ENCODE assay signal across 8 cellular contexts in genomic region chr17:50096092-50096491, GRCh38. TPM values are rescaled to one million over a fixed set of nuclear protein-coding genes. Genes with fewer than 3 reads are reported as not detected.
DNase-seq lines count a peak whose midpoint lies in the region; ATAC-seq and TF ChIP-seq lines count a peak whose summit lies in the region.

No MANE protein-coding gene starts in this region.

- no peaks in the 10 kb centered on the region for H3K27me3 Mint-ChIP-seq in activated CD8-positive, alpha-beta memory T cell treated with anti-CD3 and anti-CD28 coated beads, Interleukin-2, amount 10 ng/mL, durations not matched to agents 7 days and 5 days
- no peaks in the 10 kb centered on the region for H3K27me3 Mint-ChIP-seq in chondrocyte (ENCODE audit: low read depth)
- no peaks in the 10 kb centered on the region for H3K27me3 Mint-ChIP-seq in type B pancreatic cell

- no peaks in the 10 kb centered on the region for H3K9me3 Mint-ChIP-seq in activated CD8-positive, alpha-beta memory T cell treated with anti-CD3 and anti-CD28 coated beads, Interleukin-2, amount 10 ng/mL, durations not matched to agents 7 days and 5 days (ENCODE audit: low read depth)
- H3K9me3 Mint-ChIP-seq in chondrocyte (ENCODE audit: low read depth) (no peaks in the 10 kb centered on the region), type B pancreatic cell (no peaks in the 10 kb centered on the region)

- no peak overlapping the region for H3K23ac ChIP-seq in mesendoderm (ENCODE audit: low read length)

- WGBS in mesendoderm (ENCODE audit: extremely low coverage, insufficient coverage, low lambda C conversion rate): no CpG with 5 or more reads among the region's 6 CpGs

- no peaks in the 10 kb centered on the region for H3K36me3 Mint-ChIP-seq in activated CD8-positive, alpha-beta memory T cell treated with anti-CD3 and anti-CD28 coated beads, Interleukin-2, amount 10 ng/mL, durations not matched to agents 7 days and 5 days
- H3K36me3 Mint-ChIP-seq in chondrocyte (ENCODE audit: low read depth) (peaks cover 2% of the 10 kb centered on the region), type B pancreatic cell (no peaks in the 10 kb centered on the region)

- no peak overlapping the region for H4K8ac ChIP-seq in mesendoderm (ENCODE audit: low read depth, low read length)

- no peak overlapping the region for H2BK5ac ChIP-seq in mesendoderm (ENCODE audit: low read length)

- H3K18ac ChIP-seq in mesendoderm (ENCODE audit: low read length): no peak overlapping the region

- H3K4me3 ChIP-seq in mesendoderm (ENCODE audit: low read length): no peak overlapping the region

- no peak for TF ChIP-seq CTCF in chondrocyte (IDR thresholded peaks at IDR 0.05)
- TF ChIP-seq CTCF in type B pancreatic cell (conservative IDR thresholded peaks at IDR 0.05): no peak

- H2BK15ac ChIP-seq in mesendoderm (replicated peaks; ENCODE audit: low read depth): no peak overlapping the region

- CTCF ChIA-PET in activated CD8-positive, alpha-beta memory T cell treated with anti-CD3 and anti-CD28 coated beads, Interleukin-2, amount 10 ng/mL, durations not matched to agents 7 days and 5 days (lab: Charles Lee): interaction anchor here (0.7 to 6.7 kb wide), 8 partner anchors 9 to 104 kb away, joined by 3 to 35 read pairs (median 10); partner anchors contain the start of genes ITGA3 and PPP1R9B

- H3K4me1 Mint-ChIP-seq in activated CD8-positive, alpha-beta memory T cell treated with anti-CD3 and anti-CD28 coated beads, Interleukin-2, amount 10 ng/mL, durations not matched to agents 7 days and 5 days: peaks cover 31% of the 10 kb centered on the region
- H3K4me1 Mint-ChIP-seq in chondrocyte (ENCODE audit: low read depth) (peaks cover 35% of the 10 kb centered on the region), type B pancreatic cell (ENCODE audit: unreplicated experiment) (peaks cover 23% of the 10 kb centered on the region)

- no peak overlapping the region for H3K27ac Mint-ChIP-seq in activated CD8-positive, alpha-beta memory T cell treated with anti-CD3 and anti-CD28 coated beads, Interleukin-2, amount 10 ng/mL, durations not matched to agents 7 days and 5 days
- H3K27ac Mint-ChIP-seq in chondrocyte (ENCODE audit: unreplicated experiment) (peak overlapping the region; percentile 94), type B pancreatic cell (peak overlapping the region; percentile 82)

- no peak overlapping the region for H3K27ac ChIP-seq in mesendoderm (ENCODE audit: low read depth, low read length)

- H2AK5ac ChIP-seq in mesendoderm (ENCODE audit: low read length): no peak overlapping the region

- H3K9ac ChIP-seq in mesendoderm (ENCODE audit: low read length): peak overlapping the region; percentile 77

- no peaks in the 10 kb centered on the region for H3K27me3 ChIP-seq in mesendoderm (ENCODE audit: insufficient read depth, low read length, poor library complexity)

- peak overlapping the region; percentile 89 for H3K56ac ChIP-seq in mesendoderm (ENCODE audit: low read length)

- ATAC-seq in activated CD8-positive, alpha-beta memory T cell treated with anti-CD3 and anti-CD28 coated beads, Interleukin-2, amount 10 ng/mL, durations not matched to agents 7 days and 5 days: no peak

- H4K5ac ChIP-seq in mesendoderm (ENCODE audit: low read length): no peak overlapping the region

- H3K79me1 ChIP-seq in mesendoderm (ENCODE audit: low read length): no peaks in the 10 kb centered on the region

- no peaks in the 10 kb centered on the region for H3K79me2 ChIP-seq in mesendoderm (ENCODE audit: control insufficient read depth, insufficient read depth, low read length)

- H3K4me3 Mint-ChIP-seq in activated CD8-positive, alpha-beta memory T cell treated with anti-CD3 and anti-CD28 coated beads, Interleukin-2, amount 10 ng/mL, durations not matched to agents 7 days and 5 days: peak overlapping the region; percentile 96
- H3K4me3 Mint-ChIP-seq in chondrocyte (ENCODE audit: unreplicated experiment) (peak overlapping the region; percentile 94), type B pancreatic cell (peak overlapping the region; percentile 91)

- DNase-seq in activated CD8-positive, alpha-beta memory T cell treated with anti-CD3 and anti-CD28 coated beads, Interleukin-2, amount 10 ng/mL, durations not matched to agents 7 days and 5 days: no peak
- no peak for DNase-seq in activated CD8-positive, alpha-beta memory T cell treated with anti-CD3 and anti-CD28 coated beads for 24 hours
- DNase-seq in chondrocyte (ENCODE audit: low spot score) (no peak), mesendoderm (no peak), type B pancreatic cell (ENCODE audit: extremely low spot score, unreplicated experiment) (no peak), NCI-H510A (lab: John Stamatoyannopoulos, UW) (no peak), GF-D8 (lab: John Stamatoyannopoulos, UW) (no peak), NCI-H2196 (lab: John Stamatoyannopoulos, UW; ENCODE audit: unreplicated experiment) (no peak)

- H3K4ac ChIP-seq in mesendoderm (ENCODE audit: low read depth, low read length): no peak overlapping the region

- no peak overlapping the region for H2BK120ac ChIP-seq in mesendoderm (ENCODE audit: low read depth, low read length)

- peaks cover 4% of the 10 kb centered on the region for H3K4me1 ChIP-seq in mesendoderm (ENCODE audit: control insufficient read depth, low read depth, low read length)

- no peaks in the 10 kb centered on the region for H3K36me3 ChIP-seq in mesendoderm (ENCODE audit: control insufficient read depth, insufficient read depth, low read length)

- H3K4me2 ChIP-seq in mesendoderm (ENCODE audit: low read length): peak overlapping the region; percentile 69

RNA-seq across cellular contexts. Expression of gene PDK2, which starts 0.9 kb away (rescaled TPM):
- 10 to 100 TPM; 13.6 to 20.9 TPM for total RNA-seq in activated CD8-positive, alpha-beta memory T cell treated with anti-CD3 and anti-CD28 coated beads, Interleukin-2, amount 10 ng/mL, durations not matched to agents 7 days and 5 days
- 28.9 to 38.0 TPM (median 31.1 TPM) in 3 replicates for total RNA-seq in chondrocyte
- polyA plus RNA-seq in mesendoderm (2013, experiment 1 of 2): 10.1 TPM
- 11.8 TPM for polyA plus RNA-seq in mesendoderm (2013, experiment 2 of 2)
- 29.9 and 44.9 TPM in 2 replicates for total RNA-seq in type B pancreatic cell (ENCODE audit: low replicate concordance)

RNA-seq across cellular contexts. Expression of gene SAMD14, which starts 33.9 kb away (rescaled TPM):
- 1 to 10 TPM in 1 of 2 experiments, under 1 TPM in 1; 0.35 to 1.1 TPM for total RNA-seq in activated CD8-positive, alpha-beta memory T cell treated with anti-CD3 and anti-CD28 coated beads, Interleukin-2, amount 10 ng/mL, durations not matched to agents 7 days and 5 days
- total RNA-seq in chondrocyte (26.0 to 29.4 TPM (median 27.6 TPM) in 3 replicates), type B pancreatic cell (ENCODE audit: low replicate concordance) (2.2 and 14.1 TPM in 2 replicates)
- 1.2 TPM for polyA plus RNA-seq in mesendoderm (2013, experiment 1 of 2)
- 1.1 TPM for polyA plus RNA-seq in mesendoderm (2013, experiment 2 of 2)

RNA-seq across cellular contexts. Expression of gene ITGA3, which starts 40.2 kb away (rescaled TPM):
- 10 to 100 TPM; 10.3 to 11.3 TPM for total RNA-seq in activated CD8-positive, alpha-beta memory T cell treated with anti-CD3 and anti-CD28 coated beads, Interleukin-2, amount 10 ng/mL, durations not matched to agents 7 days and 5 days
- total RNA-seq in chondrocyte: 85.8 to 236 TPM (median 216 TPM) in 3 replicates
- polyA plus RNA-seq in mesendoderm (2013, experiment 1 of 2): 13.0 TPM
- polyA plus RNA-seq in mesendoderm (2013, experiment 2 of 2): 13.2 TPM
- total RNA-seq in type B pancreatic cell (ENCODE audit: low replicate concordance): 20.3 and 27.3 TPM in 2 replicates

RNA-seq across cellular contexts. Expression of gene PPP1R9B, which starts 54.4 kb away (rescaled TPM):
- 100 to 1,000 TPM; 108 to 121 TPM for total RNA-seq in activated CD8-positive, alpha-beta memory T cell treated with anti-CD3 and anti-CD28 coated beads, Interleukin-2, amount 10 ng/mL, durations not matched to agents 7 days and 5 days
- total RNA-seq in chondrocyte (75.4 to 84.2 TPM (median 79.3 TPM) in 3 replicates), type B pancreatic cell (ENCODE audit: low replicate concordance) (45.6 and 51.5 TPM in 2 replicates)
- 2.9 TPM for polyA plus RNA-seq in mesendoderm (2013, experiment 1 of 2)
- polyA plus RNA-seq in mesendoderm (2013, experiment 2 of 2): 2.9 TPM
